16 cellular contexts compared by ENCODE assay signal in the genomic region with DNA sequence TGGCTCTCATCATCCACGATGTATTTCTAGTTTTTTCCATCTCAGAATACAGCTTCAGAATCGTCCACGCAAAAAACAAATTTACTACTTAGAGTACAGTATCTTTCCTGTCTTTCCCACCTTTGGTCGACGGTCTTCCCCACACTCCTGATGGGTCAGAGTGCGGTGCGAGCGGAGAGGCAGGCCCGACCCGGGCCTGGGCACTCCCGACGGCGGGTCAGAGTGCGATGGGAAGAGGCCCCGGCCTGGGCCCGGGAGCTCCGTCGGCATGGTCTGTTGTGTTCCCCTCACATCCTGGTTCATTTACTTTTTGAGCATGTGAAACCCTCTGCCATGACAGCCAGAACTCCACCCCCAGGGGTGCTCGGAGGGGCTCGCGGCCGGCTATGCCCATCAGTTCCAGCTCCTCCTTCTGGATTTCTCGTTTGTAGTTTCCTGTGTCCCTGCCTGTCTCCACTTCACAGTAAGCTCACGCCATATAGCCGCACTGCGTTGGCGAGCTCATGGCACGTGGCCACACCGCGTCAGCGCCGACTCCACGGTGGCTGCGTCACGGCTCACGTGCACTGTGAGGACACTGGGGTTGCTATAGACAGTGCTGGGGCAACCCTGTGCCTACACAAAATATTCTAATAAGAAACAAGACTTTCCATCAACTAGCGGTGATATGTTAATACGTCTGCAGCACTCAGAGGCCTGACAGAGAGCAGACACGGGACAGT. TPM values are rescaled to one million over a fixed set of nuclear protein-coding genes. Genes with fewer than 3 reads are reported as not detected.
DNase-seq lines count a peak whose midpoint lies in the region; ATAC-seq, FAIRE-seq and TF ChIP-seq lines count a peak whose summit lies in the region.
"Had no signal": no experiment of that assay in that cellular context is flagged by ENCODE, and none has a peak within 500 bp of the region (broad histone marks: within the 10 kb centered on the region; RNA-seq: fewer than 3 reads in every experiment).

No MANE protein-coding gene starts in this region.

- peak overlapping the region; percentile 48 for H3K27ac ChIP-seq in cardiac muscle cell
- H3K27ac ChIP-seq in heart left ventricle = peak overlapping the region in 4 of 12 donors; percentile 29 to 57 (median 42)
- H3K27ac ChIP-seq in spleen = no peak overlapping the region

- intact Hi-C loops in heart left ventricle (cut with DNase I) = no loop called here
- intact Hi-C loops in spleen (cut with DNase I; ENCODE audit: low total_unique reads) = no loop called here

- TF ChIP-seq CTCF in cardiac muscle cell (IDR thresholded peaks at IDR 0.05; ENCODE audit: low read depth, low read length) = no peak
- TF ChIP-seq CTCF in heart left ventricle (IDR thresholded peaks at IDR 0.05) = no peak
- no peak for TF ChIP-seq CTCF in spleen (IDR thresholded peaks at IDR 0.05 in 8 of 11, conservative IDR thresholded peaks at IDR 0.05 in 3 of 11)
- no peak for TF ChIP-seq CTCF in D721Med (IDR thresholded peaks at IDR 0.05; ENCODE audit: insufficient read depth, missing control alignments)

- DNase-seq in cardiac muscle cell (ENCODE audit: low read depth in 1 of 2, low spot score in 1 of 2) (no peak), heart left ventricle (no peak), spleen (peak; percentile 73), COLO668 (lab: John Stamatoyannopoulos, UW; ENCODE audit: unreplicated experiment) (no peak), glomerular visceral epithelial cell (ENCODE audit: extremely low spot score) (no peak), D721Med (ENCODE audit: insufficient read length, low spot score) (no peak)
- no peak for DNase-seq in central memory CD8-positive, alpha-beta T cell (ENCODE audit: low spot score in 2 of 2)
- DNase-seq: NCI-H187 treated with DMSO at 0.1 percent for 48 hours, NCI-H446, NCI-H748 treated with DMSO at 0.1 percent for 48 hours, SHP77 had no signal

- no peak overlapping the region for H3K4me3 Mint-ChIP-seq in central memory CD8-positive, alpha-beta T cell

- peaks cover 17% of the 10 kb centered on the region for H3K4me1 ChIP-seq in cardiac muscle cell (ENCODE audit: low read depth)
- H3K4me1 ChIP-seq in heart left ventricle = peaks cover 0 to 57% (median 37%) of the 10 kb centered on the region in 12 donors
- peaks cover 24 to 88% (median 53%) of the 10 kb centered on the region in 6 donors for H3K4me1 ChIP-seq in spleen

- peaks cover 9% of the 10 kb centered on the region for H3K36me3 ChIP-seq in cardiac muscle cell
- H3K36me3 ChIP-seq in heart left ventricle = peaks cover 0 to 62% (median 58%) of the 10 kb centered on the region in 9 donors
- peaks cover 0 to 64% (median 60%) of the 10 kb centered on the region in 6 donors for H3K36me3 ChIP-seq in spleen

- H3K4me3 ChIP-seq in cardiac muscle cell (no peak overlapping the region), heart left ventricle (no peak overlapping the region), spleen (no peak overlapping the region)

- peak overlapping the region; percentile 22 for H3K27ac Mint-ChIP-seq in central memory CD8-positive, alpha-beta T cell (ENCODE audit: low read depth)

- no peaks in the 10 kb centered on the region for H3K27me3 Mint-ChIP-seq in central memory CD8-positive, alpha-beta T cell

- no peak for ATAC-seq in heart left ventricle
- no peak for ATAC-seq in central memory CD8-positive, alpha-beta T cell (replicated peaks; ENCODE audit: extremely low read depth, poor library complexity, severe bottlenecking)
- ATAC-seq: HCT116 had no signal

- no peak for FAIRE-seq in D721Med (lab: Jason Lieb, UNC)
- FAIRE-seq: A204.1 had no signal

- H3K9me3 ChIP-seq in cardiac muscle cell (ENCODE audit: low read depth) = no peaks in the 10 kb centered on the region
- no peaks in the 10 kb centered on the region for H3K9me3 ChIP-seq in heart left ventricle
- no peaks in the 10 kb centered on the region for H3K9me3 ChIP-seq in spleen

- peaks cover 27% of the 10 kb centered on the region for H3K4me1 Mint-ChIP-seq in central memory CD8-positive, alpha-beta T cell

- 86 to 92% (median 87%) methylated on average over 39 of the region's 39 CpGs for WGBS in heart left ventricle, 4 donors
- 93 to 94% (median 93%) methylated on average over 35 to 39 of the region's 39 CpGs for WGBS in spleen, 5 donors

- TF ChIP-seq POLR2A in heart left ventricle (IDR thresholded peaks at IDR 0.05) (no peak), GM19193 (IDR thresholded peaks at IDR 0.05; ENCODE audit: extremely low read depth, insufficient read depth, insufficient read length) (peak; percentile 14), spleen (IDR thresholded peaks at IDR 0.05) (no peak)

- peaks cover 57% of the 10 kb centered on the region for H3K36me3 Mint-ChIP-seq in central memory CD8-positive, alpha-beta T cell (ENCODE audit: insufficient read depth)

- no peaks in the 10 kb centered on the region for H3K9me3 Mint-ChIP-seq in central memory CD8-positive, alpha-beta T cell
- H3K9me3 Mint-ChIP-seq: CD4-positive, alpha-beta memory T cell had no signal

- H3K27me3 ChIP-seq in cardiac muscle cell (no peaks in the 10 kb centered on the region), heart left ventricle (no peaks in the 10 kb centered on the region), spleen (replicated peaks in 1 of 7) (peaks cover 0 to 15% (median 0%) of the 10 kb centered on the region in 7 donors)

RNA-seq across cellular contexts. Expression of a gene that starts 7.8 kb away (rescaled TPM):
- total RNA-seq in cardiac muscle cell = 11.7 and 18.1 TPM in 2 replicates
- polyA plus RNA-seq in cardiac muscle cell = 18.3 and 23.6 TPM in 2 replicates
- 1 to 10 TPM; 3.1 to 7.8 (median 6.5) TPM for total RNA-seq in heart left ventricle
- polyA plus RNA-seq in heart left ventricle = 1 to 10 TPM; 5.7 to 6.6 TPM
- 10 to 100 TPM; 12.4 to 29.1 (median 18.9) TPM for total RNA-seq in spleen
- polyA plus RNA-seq in spleen = 1 to 10 TPM; 7.1 to 8.9 (median 7.2) TPM

RNA-seq across cellular contexts. Expression of a gene that starts 13.0 kb away (rescaled TPM):
- total RNA-seq in cardiac muscle cell (12.0 and 12.8 TPM in 2 replicates), heart left ventricle (10 to 100 TPM in 6 of 9 donors, 1 to 10 TPM in 3; 7.0 to 16.5 (median 12.0) TPM), spleen (10 to 100 TPM; 18.1 to 35.4 (median 25.7) TPM)
- polyA plus RNA-seq in cardiac muscle cell (9.6 and 14.4 TPM in 2 replicates), heart left ventricle (10 to 100 TPM in 1 of 2 donors, 1 to 10 TPM in 1; 3.1 to 14.0 TPM), spleen (10 to 100 TPM in 2 of 3 donors, 1 to 10 TPM in 1; 8.7 to 38.6 (median 12.8) TPM)

RNA-seq across cellular contexts. Expression of a gene that starts 15.5 kb away (rescaled TPM):
- total RNA-seq in cardiac muscle cell (3.4 TPM in 1 of 2 replicates, not detected in the other), heart left ventricle (not detected), spleen (1 to 10 TPM in 1 of 7 donors, under 1 TPM in 4, not detected in 2; 0.13 to 1.2 (median 0.51) TPM)
- polyA plus RNA-seq in cardiac muscle cell (0.10 TPM in 1 of 2 replicates, not detected in the other), heart left ventricle (not detected), spleen (under 1 TPM; 0.05 to 0.80 (median 0.28) TPM)
- total RNA-seq: CD4-positive, alpha-beta memory T cell; Daoy had no signal
- polyA plus RNA-seq: CD4-positive, alpha-beta memory T cell had no signal
